17 cellular contexts compared by ENCODE assay signal in the genomic region with DNA sequence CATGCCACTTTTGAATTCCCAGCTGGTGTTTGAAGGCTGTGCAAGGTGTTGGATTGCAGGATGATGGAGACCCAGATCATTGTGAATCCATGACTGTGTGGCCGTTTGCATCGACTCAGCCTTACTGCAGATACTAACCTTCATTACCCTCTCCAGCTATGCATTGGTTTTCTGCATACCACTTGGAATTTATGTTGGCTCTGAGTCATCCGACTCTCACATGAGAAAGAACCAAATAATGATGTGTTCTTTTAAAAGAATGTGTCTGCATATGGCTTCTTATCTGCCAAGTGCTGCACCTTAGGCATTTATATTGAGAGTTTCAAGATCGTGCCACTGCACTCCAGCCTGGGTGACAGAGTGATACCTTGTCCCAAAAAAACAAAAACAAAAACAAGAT.
DNase-seq lines count a peak whose midpoint lies in the region; ATAC-seq, FAIRE-seq and TF ChIP-seq lines count a peak whose summit lies in the region.
"Had no signal": no experiment of that assay in that cellular context is flagged by ENCODE, and none has a peak within 500 bp of the region (broad histone marks: within the 10 kb centered on the region; RNA-seq: fewer than 3 reads in every experiment).

No MANE protein-coding gene starts in this region.

- no peak overlapping the region for H3K4me3 Mint-ChIP-seq in activated T-helper 17 cell treated with anti-CD3 and anti-CD28 coated beads, Interleukin-2, amount 50 U/mL, for 72 hours
- H3K4me3 Mint-ChIP-seq: immature natural killer cell had no signal

- TF ChIP-seq RAD21 in GM12878 (IDR thresholded peaks at IDR 0.05; ENCODE audit: insufficient read depth, low read depth, low read length), result no peak

- DNase-seq in AG08395 (ENCODE audit: low spot score) (peak; percentile 41), HTR-8/SVneo (ENCODE audit: insufficient read length, low spot score) (peak; percentile 17), GM12878 (ENCODE audit: low read depth, low spot score) (no peak), kidney epithelial cell (ENCODE audit: low read depth) (peak; percentile 63), WERI-Rb-1 (no peak), medulla oblongata (ENCODE audit: extremely low spot score) (no peak)
- DNase-seq: activated CD8-positive, alpha-beta memory T cell treated with anti-CD3 and anti-CD28 coated beads, Interleukin-2, amount 50 U/mL, for 4 hours; body of pancreas; GF-D8; immature natural killer cell; NCI-H510A treated with DMSO at 0.1 percent for 48 hours; SHP77 had no signal

- H3K4me3 ChIP-seq in GM12878, result no peak overlapping the region
- no peak overlapping the region for H3K4me3 ChIP-seq in kidney epithelial cell (ENCODE audit: low read depth, low read length)
- no peak overlapping the region for H3K4me3 ChIP-seq in WERI-Rb-1 (ENCODE audit: low read depth, low read length)
- H3K4me3 ChIP-seq: BLaER1, body of pancreas, vagina had no signal

- intact Hi-C loops in GM12878 (cut with micrococcal nuclease; ENCODE audit: unreplicated experiment), result no loop called here

- peaks cover 5% of the 10 kb centered on the region for H3K79me2 ChIP-seq in GM12878 (ENCODE audit: control insufficient read depth, insufficient read depth, low read length)

- no peak overlapping the region for H3K4me2 ChIP-seq in GM12878 (ENCODE audit: control insufficient read depth, insufficient read depth)
- H3K4me2 ChIP-seq: BLaER1 had no signal

- H3K27ac ChIP-seq in GM12878 (ENCODE audit: control insufficient read depth, insufficient read depth) (no peak overlapping the region), WERI-Rb-1 (no peak overlapping the region)
- H3K27ac ChIP-seq: BLaER1, body of pancreas, HL-60, vagina had no signal

- no peak overlapping the region for H2AFZ ChIP-seq in GM12878 (ENCODE audit: control insufficient read depth, low read depth, low read length)

- H3K36me3 ChIP-seq in GM12878 (ENCODE audit: control insufficient read depth in 2 of 2, insufficient read depth in 2 of 2, low read length in 1 of 2), result peaks cover 0 to 4% of the 10 kb centered on the region in 2 experiments; a peak in 3 of 4 replicates
- peaks cover 1% of the 10 kb centered on the region for H3K36me3 ChIP-seq in kidney epithelial cell (ENCODE audit: control insufficient read depth, insufficient read depth, low read length)
- H3K36me3 ChIP-seq in WERI-Rb-1, result peaks cover 45% of the 10 kb centered on the region
- H3K36me3 ChIP-seq: vagina had no signal

- H3K27me3 Mint-ChIP-seq in activated T-helper 17 cell treated with anti-CD3 and anti-CD28 coated beads, Interleukin-2, amount 50 U/mL, for 72 hours, result no peaks in the 10 kb centered on the region

- no peak for TF ChIP-seq EP300 in GM12878 (IDR thresholded peaks at IDR 0.05; ENCODE audit: borderline replicate concordance in 1 of 2, control insufficient read depth in 1 of 2, low read depth in 2 of 2, low read length in 2 of 2)

- TF ChIP-seq CTCF in GM12878 (IDR thresholded peaks at IDR 0.05 in 2 of 3, conservative IDR thresholded peaks at IDR 0.05 in 1 of 3; ENCODE audit: control insufficient read depth in 2 of 3, extremely low read depth in 1 of 3, insufficient read depth in 1 of 3, low read depth in 3 of 3, low read length in 3 of 3), result no peak
- no peak for TF ChIP-seq CTCF in kidney epithelial cell (IDR thresholded peaks at IDR 0.05; ENCODE audit: insufficient read depth, low read length, poor library complexity, severe bottlenecking)
- TF ChIP-seq CTCF in WERI-Rb-1 (IDR thresholded peaks at IDR 0.05; ENCODE audit: low read depth, low read length), result no peak

- H3K4me1 ChIP-seq in GM12878 (ENCODE audit: control insufficient read depth, insufficient read depth, low read length), result peaks cover 2% of the 10 kb centered on the region; the same call in 1 of the 2 replicates
- H3K4me1 ChIP-seq: body of pancreas, vagina had no signal

- ATAC-seq in GM12878 (no peak), GM18520 (IDR thresholded peaks at IDR 0.05; ENCODE audit: unreplicated experiment) (no peak)
- ATAC-seq in activated T-helper 17 cell treated with anti-CD3 and anti-CD28 coated beads, Interleukin-2, amount 50 U/mL, for 72 hours (replicated peaks), result no peak
- ATAC-seq: body of pancreas had no signal

- FAIRE-seq in HTR-8/SVneo (lab: Jason Lieb, UNC) (no peak), GM12878 (lab: Jason Lieb, UNC) (no peak)

- no TSS peak for BruUV-seq in GM12878 (replicated peaks; lab: Mats Ljungman, UMichigan)

- SMC1A ChIA-PET in GM12878 (lab: Charles Lee; ENCODE audit: uncharacterized antibody, unreplicated experiment), result no interaction called here

- H4K20me1 ChIP-seq in GM12878 (ENCODE audit: control insufficient read depth, insufficient read depth), result no peaks in the 10 kb centered on the region

- no peaks in the 10 kb centered on the region for H3K27me3 ChIP-seq in GM12878 (replicated peaks in 1 of 2; ENCODE audit: control insufficient read depth in 2 of 2, insufficient read depth in 2 of 2, low read length in 1 of 2)
- H3K27me3 ChIP-seq in kidney epithelial cell (ENCODE audit: control insufficient read depth, insufficient read depth, low read length), result no peaks in the 10 kb centered on the region
- no peaks in the 10 kb centered on the region for H3K27me3 ChIP-seq in WERI-Rb-1 (ENCODE audit: insufficient read depth, low read depth, severe bottlenecking)
- H3K27me3 ChIP-seq: BLaER1, body of pancreas, vagina had no signal

- POLR2A ChIA-PET in GM12878 (lab: Charles Lee), result no interaction called here

- TF ChIP-seq POLR2A in GM12878 (IDR thresholded peaks at IDR 0.05; ENCODE audit: low read depth, low read length), result no peak

- 85% methylated on average over 4 of the region's 4 CpGs for WGBS in GM12878 (ENCODE audit: insufficient coverage, insufficient replicate concordance, low lambda C conversion rate, missing lambda C conversion rate)

- in situ Hi-C loops in GM12878 (cut with MboI), result loop anchor here (25.0 kb wide), 3 partner anchors 117 to 1842 kb away; a partner anchor contains a TSS

- RAD21 ChIA-PET in GM12878 (lab: Charles Lee; ENCODE audit: unreplicated experiment), result no interaction called here

- no peaks in the 10 kb centered on the region for H3K9me3 Mint-ChIP-seq in activated T-helper 17 cell treated with anti-CD3 and anti-CD28 coated beads, Interleukin-2, amount 50 U/mL, for 72 hours
- H3K9me3 Mint-ChIP-seq: immature natural killer cell had no signal

- H3K9me3 ChIP-seq in GM12878 (replicated peaks; ENCODE audit: control insufficient read depth, insufficient read depth, low read length) (no peaks in the 10 kb centered on the region), WERI-Rb-1 (ENCODE audit: severe bottlenecking) (no peaks in the 10 kb centered on the region)
- H3K9me3 ChIP-seq: BLaER1, body of pancreas, vagina had no signal

- no peak overlapping the region for H3K9ac ChIP-seq in GM12878 (ENCODE audit: control insufficient read depth, insufficient read depth, low read length)
- H3K9ac ChIP-seq: BLaER1 had no signal

- CTCF ChIA-PET in GM12878 (lab: Yijun Ruan, JAX), result interaction anchor here (1.1 to 1.6 kb wide), 2 partner anchors 9 to 168 kb away, joined by 3 to 7 read pairs; no protein-coding TSS in a partner anchor

- H3K36me3 Mint-ChIP-seq in activated T-helper 17 cell treated with anti-CD3 and anti-CD28 coated beads, Interleukin-2, amount 50 U/mL, for 72 hours (ENCODE audit: low read depth), result peaks cover 53% of the 10 kb centered on the region

- peaks cover 8% of the 10 kb centered on the region for H3K4me1 Mint-ChIP-seq in activated T-helper 17 cell treated with anti-CD3 and anti-CD28 coated beads, Interleukin-2, amount 50 U/mL, for 72 hours

- no peak overlapping the region for H3K27ac Mint-ChIP-seq in activated T-helper 17 cell treated with anti-CD3 and anti-CD28 coated beads, Interleukin-2, amount 50 U/mL, for 72 hours

TF ChIP-seq in GM12878, 131 proteins besides CTCF, POLR2A, EP300 and RAD21:
- TF ChIP-seq, protein P1, sequence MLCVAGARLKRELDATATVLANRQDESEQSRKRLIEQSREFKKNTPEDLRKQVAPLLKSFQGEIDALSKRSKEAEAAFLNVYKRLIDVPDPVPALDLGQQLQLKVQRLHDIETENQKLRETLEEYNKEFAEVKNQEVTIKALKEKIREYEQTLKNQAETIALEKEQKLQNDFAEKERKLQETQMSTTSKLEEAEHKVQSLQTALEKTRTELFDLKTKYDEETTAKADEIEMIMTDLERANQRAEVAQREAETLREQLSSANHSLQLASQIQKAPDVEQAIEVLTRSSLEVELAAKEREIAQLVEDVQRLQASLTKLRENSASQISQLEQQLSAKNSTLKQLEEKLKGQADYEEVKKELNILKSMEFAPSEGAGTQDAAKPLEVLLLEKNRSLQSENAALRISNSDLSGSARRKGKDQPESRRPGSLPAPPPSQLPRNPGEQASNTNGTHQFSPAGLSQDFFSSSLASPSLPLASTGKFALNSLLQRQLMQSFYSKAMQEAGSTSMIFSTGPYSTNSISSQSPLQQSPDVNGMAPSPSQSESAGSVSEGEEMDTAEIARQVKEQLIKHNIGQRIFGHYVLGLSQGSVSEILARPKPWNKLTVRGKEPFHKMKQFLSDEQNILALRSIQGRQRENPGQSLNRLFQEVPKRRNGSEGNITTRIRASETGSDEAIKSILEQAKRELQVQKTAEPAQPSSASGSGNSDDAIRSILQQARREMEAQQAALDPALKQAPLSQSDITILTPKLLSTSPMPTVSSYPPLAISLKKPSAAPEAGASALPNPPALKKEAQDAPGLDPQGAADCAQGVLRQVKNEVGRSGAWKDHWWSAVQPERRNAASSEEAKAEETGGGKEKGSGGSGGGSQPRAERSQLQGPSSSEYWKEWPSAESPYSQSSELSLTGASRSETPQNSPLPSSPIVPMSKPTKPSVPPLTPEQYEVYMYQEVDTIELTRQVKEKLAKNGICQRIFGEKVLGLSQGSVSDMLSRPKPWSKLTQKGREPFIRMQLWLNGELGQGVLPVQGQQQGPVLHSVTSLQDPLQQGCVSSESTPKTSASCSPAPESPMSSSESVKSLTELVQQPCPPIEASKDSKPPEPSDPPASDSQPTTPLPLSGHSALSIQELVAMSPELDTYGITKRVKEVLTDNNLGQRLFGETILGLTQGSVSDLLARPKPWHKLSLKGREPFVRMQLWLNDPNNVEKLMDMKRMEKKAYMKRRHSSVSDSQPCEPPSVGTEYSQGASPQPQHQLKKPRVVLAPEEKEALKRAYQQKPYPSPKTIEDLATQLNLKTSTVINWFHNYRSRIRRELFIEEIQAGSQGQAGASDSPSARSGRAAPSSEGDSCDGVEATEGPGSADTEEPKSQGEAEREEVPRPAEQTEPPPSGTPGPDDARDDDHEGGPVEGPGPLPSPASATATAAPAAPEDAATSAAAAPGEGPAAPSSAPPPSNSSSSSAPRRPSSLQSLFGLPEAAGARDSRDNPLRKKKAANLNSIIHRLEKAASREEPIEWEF (IDR thresholded peaks at IDR 0.05; ENCODE audit: insufficient replicate concordance, low read depth, low read length), result no peak
- peak; percentile 26; the same call in 1 of the 2 replicates for TF ChIP-seq POLR2AphosphoS5 (IDR thresholded peaks at IDR 0.05; ENCODE audit: low read length)

Comparison
In these comparisons a context has a peak if more than half of its experiments do, and no peak if none do; other contexts are left out.
1. DNase-seq: peak in AG08395 (single experiment), HTR-8/SVneo (single experiment) and kidney epithelial cell (single experiment); none in GM12878 (single experiment), WERI-Rb-1 (single experiment) and medulla oblongata (single experiment).